ENCODE assay signal across 8 cellular contexts in genomic region chr17:17682293-17682736, GRCh38. TPM values are rescaled to one million over a fixed set of nuclear protein-coding genes. Genes with fewer than 3 reads are reported as not detected.
DNase-seq lines count a peak whose midpoint lies in the region; ATAC-seq and TF ChIP-seq lines count a peak whose summit lies in the region.

No MANE protein-coding gene starts in this region.

- peak overlapping the region; percentile 93 for H3K27ac ChIP-seq in naive thymus-derived CD4-positive, alpha-beta T cell (ENCODE audit: low read depth, low read length)
- H3K27ac ChIP-seq in thymus (ENCODE audit: low read depth): peak overlapping the region; percentile 92

- BruUV-seq in Caco-2 (replicated peaks; lab: Mats Ljungman, UMichigan): no TSS peak

- H3K36me3 ChIP-seq in Caco-2 (ENCODE audit: control insufficient read depth, insufficient read depth, low read length) (no peaks in the 10 kb centered on the region), thymus (ENCODE audit: control insufficient read depth, insufficient read depth) (no peaks in the 10 kb centered on the region)
- H3K36me3 ChIP-seq in naive thymus-derived CD4-positive, alpha-beta T cell (ENCODE audit: control insufficient read depth in 2 of 3, insufficient read depth in 3 of 3, low read length in 3 of 3): peaks cover 0 to 4% (median 0%) of the 10 kb centered on the region in 3 experiments

- under 1% methylated on average over 49 of the region's 49 CpGs for WGBS in thymus

- H3K27me3 Mint-ChIP-seq in Caco-2 (ENCODE audit: insufficient read depth, unreplicated experiment): no peaks in the 10 kb centered on the region
- peaks cover 0 to 16% (median 0%) of the 10 kb centered on the region in 5 donors for H3K27me3 Mint-ChIP-seq in naive thymus-derived CD4-positive, alpha-beta T cell

- no peaks in the 10 kb centered on the region for H3K27me3 ChIP-seq in Caco-2 (replicated peaks; ENCODE audit: control insufficient read depth, insufficient read depth, low read length)
- H3K27me3 ChIP-seq in naive thymus-derived CD4-positive, alpha-beta T cell (ENCODE audit: control insufficient read depth in 2 of 2, insufficient read depth in 2 of 2, low read length in 2 of 2): no peaks in the 10 kb centered on the region
- no peaks in the 10 kb centered on the region for H3K27me3 ChIP-seq in thymus (ENCODE audit: control insufficient read depth, insufficient read depth)

- DNase-seq in Caco-2 (peak in 1 of 2 experiments; percentile 64), NAMALWA (ENCODE audit: low spot score) (peak; percentile 52), activated T-cell treated with anti-CD3 and anti-CD28 coated beads for 24 hours (ENCODE audit: low read depth) (peak; percentile 24), NCI-H2107 (lab: John Stamatoyannopoulos, UW) (no peak)
- peak in 7 of 9 donors; percentile 19 to 75 (median 31) for DNase-seq in naive thymus-derived CD4-positive, alpha-beta T cell

- CTCF ChIA-PET in Caco-2 (lab: Charles Lee): interaction anchor here (0.6 to 0.9 kb wide), 3 partner anchors 10 to 247 kb away, joined by 3 to 4 read pairs (median 3); no protein-coding TSS in a partner anchor
- CTCF ChIA-PET in naive thymus-derived CD4-positive, alpha-beta T cell (lab: Charles Lee): interaction anchor here (0.7 to 2.9 kb wide), 11 partner anchors 8 to 275 kb away, joined by 3 to 14 read pairs (median 3); no protein-coding TSS in a partner anchor

- H3K9me3 Mint-ChIP-seq in Caco-2 (ENCODE audit: unreplicated experiment): no peaks in the 10 kb centered on the region
- H3K9me3 Mint-ChIP-seq in naive thymus-derived CD4-positive, alpha-beta T cell: peaks cover 0 to 2% (median 0%) of the 10 kb centered on the region in 11 donors

- TF ChIP-seq CTCF in Caco-2 (IDR thresholded peaks at IDR 0.05; ENCODE audit: insufficient read depth in 1 of 2, low read depth in 1 of 2, low read length in 1 of 2, severe bottlenecking in 1 of 2, unreplicated experiment in 1 of 2): no peak

- peaks cover 30% of the 10 kb centered on the region for H3K36me3 Mint-ChIP-seq in Caco-2 (ENCODE audit: insufficient read depth, unreplicated experiment)
- peaks cover 0 to 6% (median 0%) of the 10 kb centered on the region in 5 donors for H3K36me3 Mint-ChIP-seq in naive thymus-derived CD4-positive, alpha-beta T cell

- H3K9me3 ChIP-seq in Caco-2 (no peaks in the 10 kb centered on the region), thymus (ENCODE audit: control insufficient read depth) (no peaks in the 10 kb centered on the region)
- no peaks in the 10 kb centered on the region for H3K9me3 ChIP-seq in naive thymus-derived CD4-positive, alpha-beta T cell (ENCODE audit: control insufficient read depth in 2 of 3, low read length in 3 of 3)

- POLR2A ChIA-PET in Caco-2 (lab: Charles Lee): interaction anchor here (0.6 to 1.1 kb wide), 4 partner anchors 13 to 219 kb away, joined by 3 to 6 read pairs (median 4); partner anchors contain the start of gene SREBF1
- POLR2A ChIA-PET in naive thymus-derived CD4-positive, alpha-beta T cell (lab: Charles Lee): interaction anchor here (0.6 to 5.3 kb wide), 6 partner anchors 11 to 353 kb away, joined by 3 to 47 read pairs (median 4); no protein-coding TSS in a partner anchor

- H3K27ac Mint-ChIP-seq in Caco-2 (ENCODE audit: unreplicated experiment): peak overlapping the region; percentile 96
- peak overlapping the region in 5 of 9 donors; percentile 70 to 90 (median 83) for H3K27ac Mint-ChIP-seq in naive thymus-derived CD4-positive, alpha-beta T cell

- H3K4me1 ChIP-seq in Caco-2 (peaks cover 33% of the 10 kb centered on the region), thymus (ENCODE audit: control insufficient read depth, insufficient read depth, low read length) (peaks cover 8% of the 10 kb centered on the region)
- H3K4me1 ChIP-seq in naive thymus-derived CD4-positive, alpha-beta T cell (ENCODE audit: control insufficient read depth in 2 of 2, insufficient read depth in 2 of 2, low read length in 2 of 2): peaks cover 7 to 10% of the 10 kb centered on the region in 2 donors

- peak; percentile 44 for ATAC-seq in GM21528 (IDR thresholded peaks at IDR 0.05; ENCODE audit: low FRiP score, unreplicated experiment)
- peak; percentile 22 for ATAC-seq in esophagus mucosa
- peak; percentile 44 for ATAC-seq in naive thymus-derived CD4-positive, alpha-beta T cell

- H3K4me3 Mint-ChIP-seq in Caco-2 (ENCODE audit: unreplicated experiment): peak overlapping the region; percentile 90
- H3K4me3 Mint-ChIP-seq in naive thymus-derived CD4-positive, alpha-beta T cell: peak overlapping the region; percentile 84 to 96 (median 92)

- peaks cover 30% of the 10 kb centered on the region for H3K4me1 Mint-ChIP-seq in Caco-2 (ENCODE audit: low read depth, unreplicated experiment)
- peaks cover 23 to 39% (median 29%) of the 10 kb centered on the region in 7 donors for H3K4me1 Mint-ChIP-seq in naive thymus-derived CD4-positive, alpha-beta T cell

- H3K4me3 ChIP-seq in Caco-2 (ENCODE audit: low read depth, low read length) (peak overlapping the region; percentile 96), thymus (ENCODE audit: low read length) (peak overlapping the region; percentile 83)
- H3K4me3 ChIP-seq in naive thymus-derived CD4-positive, alpha-beta T cell (ENCODE audit: low read length): peak overlapping the region; percentile 62

- intact Hi-C loops in Caco-2 (cut with micrococcal nuclease; ENCODE audit: unreplicated experiment): loop anchor here (2.0 to 5.0 kb wide), 4 partner anchors 28 to 350 kb away; no protein-coding TSS in a partner anchor
- intact Hi-C loops in naive thymus-derived CD4-positive, alpha-beta T cell (cut with micrococcal nuclease): loop anchor here (1.0 to 5.0 kb wide), 7 partner anchors 12 to 357 kb away; partner anchors contain the start of genes ATPAF2 (in 1 of the 2), DRC3 (in 1 of the 2), GID4 (in 1 of the 2) and TOM1L2 (in 1 of the 2)

RNA-seq across cellular contexts. Expression of gene RAI1, which starts 1.1 kb away (rescaled TPM):
- total RNA-seq in Caco-2 (2022) (44.3 and 46.7 TPM in 2 replicates), esophagus mucosa (20.4 TPM)
- total RNA-seq in naive thymus-derived CD4-positive, alpha-beta T cell: 10 to 100 TPM; 20.1 to 46.2 (median 23.6) TPM
- polyA plus RNA-seq in naive thymus-derived CD4-positive, alpha-beta T cell: 1 to 10 TPM; 2.0 to 4.0 TPM
- 10.9 TPM for polyA plus RNA-seq in thymus
